1 cellular context compared by ENCODE assay signal in the genomic region with DNA sequence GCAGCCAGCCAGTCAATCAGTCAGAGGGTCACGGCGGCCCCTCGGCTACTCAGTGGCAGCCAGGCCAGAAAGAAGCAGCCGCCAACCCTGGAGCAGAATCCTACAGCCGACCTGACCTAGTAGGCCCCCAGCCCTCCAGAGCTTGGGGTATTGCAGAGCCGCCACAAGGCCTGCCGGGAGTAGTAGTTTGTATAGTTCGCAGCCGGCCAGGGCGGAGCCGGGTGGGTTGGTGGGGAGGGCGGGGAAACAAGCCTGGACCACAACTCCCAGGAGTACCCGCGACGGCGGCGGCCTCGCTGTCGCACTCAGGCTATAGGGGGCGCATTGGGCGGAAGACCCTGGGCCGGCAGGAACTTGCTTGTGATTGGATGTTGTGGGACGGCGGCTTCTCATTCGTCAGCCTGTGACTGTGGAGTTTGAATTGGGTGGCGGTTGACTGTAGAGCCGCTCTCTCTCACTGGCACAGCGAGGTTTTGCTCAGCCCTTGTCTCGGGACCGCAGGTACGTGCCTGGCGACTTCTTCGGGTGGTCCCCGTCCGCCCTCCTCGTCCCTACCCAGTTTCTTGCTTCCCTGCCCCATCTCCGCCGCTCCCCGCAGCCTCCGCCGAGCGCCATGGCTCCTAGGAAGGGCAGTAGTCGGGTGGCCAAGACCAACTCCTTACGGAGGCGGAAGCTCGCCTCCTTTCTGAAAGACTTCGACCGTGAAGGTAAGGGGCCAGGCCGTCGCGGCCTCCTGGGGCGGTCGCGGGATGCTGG.
TF ChIP-seq lines count a peak whose summit lies in the region.

Gene CDCA8 (plus strand): TSS at position 439 of the 756 bp plus-strand sequence. CDS start 175 bp downstream, at position 614.

TF ChIP-seq in K562, 482 proteins besides CTCF, POLR2A, EP300 and RAD21 (continued from another document and continues in another):
- TF ChIP-seq, protein P1, sequence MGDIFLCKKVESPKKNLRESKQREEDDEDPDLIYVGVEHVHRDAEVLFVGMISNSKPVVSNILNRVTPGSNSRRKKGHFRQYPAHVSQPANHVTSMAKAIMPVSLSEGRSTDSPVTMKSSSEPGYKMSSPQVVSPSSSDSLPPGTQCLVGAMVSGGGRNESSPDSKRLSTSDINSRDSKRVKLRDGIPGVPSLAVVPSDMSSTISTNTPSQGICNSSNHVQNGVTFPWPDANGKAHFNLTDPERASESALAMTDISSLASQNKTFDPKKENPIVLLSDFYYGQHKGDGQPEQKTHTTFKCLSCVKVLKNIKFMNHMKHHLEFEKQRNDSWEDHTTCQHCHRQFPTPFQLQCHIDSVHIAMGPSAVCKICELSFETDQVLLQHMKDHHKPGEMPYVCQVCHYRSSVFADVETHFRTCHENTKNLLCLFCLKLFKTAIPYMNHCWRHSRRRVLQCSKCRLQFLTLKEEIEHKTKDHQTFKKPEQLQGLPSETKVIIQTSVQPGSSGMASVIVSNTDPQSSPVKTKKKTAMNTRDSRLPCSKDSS (IDR thresholded peaks at IDR 0.05; ENCODE audit: low read depth, partially characterized antibody): no peak
- TF ChIP-seq ZBED1 (IDR thresholded peaks at IDR 0.05): no peak
- no peak for TF ChIP-seq GTF2F1 (IDR thresholded peaks at IDR 0.05; ENCODE audit: low read depth, low read length)
- TF ChIP-seq CXXC5 (CRISPR knock-in tag; IDR thresholded peaks at IDR 0.05): peak; percentile 76
- no peak for TF ChIP-seq HDAC6 (IDR thresholded peaks at IDR 0.05; ENCODE audit: low read depth, low read length)
- no peak for TF ChIP-seq HDGF (IDR thresholded peaks at IDR 0.05)
- no peak for TF ChIP-seq YBX1 (IDR thresholded peaks at IDR 0.05)
- peak; percentile 79 for TF ChIP-seq PHF20 (IDR thresholded peaks at IDR 0.05; ENCODE audit: partially characterized antibody)
- TF ChIP-seq ZNF57 (CRISPR knock-in tag; IDR thresholded peaks at IDR 0.05): no peak
- no peak for TF ChIP-seq KDM1A (IDR thresholded peaks at IDR 0.05)
- TF ChIP-seq, protein P2, sequence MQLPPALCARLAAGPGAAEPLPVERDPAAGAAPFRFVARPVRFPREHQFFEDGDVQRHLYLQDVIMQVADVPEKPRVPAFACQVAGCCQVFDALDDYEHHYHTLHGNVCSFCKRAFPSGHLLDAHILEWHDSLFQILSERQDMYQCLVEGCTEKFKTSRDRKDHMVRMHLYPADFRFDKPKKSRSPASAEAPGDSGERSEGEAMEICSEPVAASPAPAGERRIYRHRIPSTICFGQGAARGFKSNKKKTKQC (CRISPR knock-in tag; IDR thresholded peaks at IDR 0.05): no peak; the same call in 1 of the 2 replicates
- no peak for TF ChIP-seq ZNF830 (CRISPR knock-in tag; IDR thresholded peaks at IDR 0.05)
- TF ChIP-seq, protein P3, sequence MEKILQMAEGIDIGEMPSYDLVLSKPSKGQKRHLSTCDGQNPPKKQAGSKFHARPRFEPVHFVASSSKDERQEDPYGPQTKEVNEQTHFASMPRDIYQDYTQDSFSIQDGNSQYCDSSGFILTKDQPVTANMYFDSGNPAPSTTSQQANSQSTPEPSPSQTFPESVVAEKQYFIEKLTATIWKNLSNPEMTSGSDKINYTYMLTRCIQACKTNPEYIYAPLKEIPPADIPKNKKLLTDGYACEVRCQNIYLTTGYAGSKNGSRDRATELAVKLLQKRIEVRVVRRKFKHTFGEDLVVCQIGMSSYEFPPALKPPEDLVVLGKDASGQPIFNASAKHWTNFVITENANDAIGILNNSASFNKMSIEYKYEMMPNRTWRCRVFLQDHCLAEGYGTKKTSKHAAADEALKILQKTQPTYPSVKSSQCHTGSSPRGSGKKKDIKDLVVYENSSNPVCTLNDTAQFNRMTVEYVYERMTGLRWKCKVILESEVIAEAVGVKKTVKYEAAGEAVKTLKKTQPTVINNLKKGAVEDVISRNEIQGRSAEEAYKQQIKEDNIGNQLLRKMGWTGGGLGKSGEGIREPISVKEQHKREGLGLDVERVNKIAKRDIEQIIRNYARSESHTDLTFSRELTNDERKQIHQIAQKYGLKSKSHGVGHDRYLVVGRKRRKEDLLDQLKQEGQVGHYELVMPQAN (IDR thresholded peaks at IDR 0.05; ENCODE audit: borderline replicate concordance): peak; percentile 98
- TF ChIP-seq ZSCAN29 (IDR thresholded peaks at IDR 0.05): no peak
- no peak for TF ChIP-seq ZKSCAN8 (CRISPR knock-in tag; IDR thresholded peaks at IDR 0.05)
- TF ChIP-seq, protein P4, sequence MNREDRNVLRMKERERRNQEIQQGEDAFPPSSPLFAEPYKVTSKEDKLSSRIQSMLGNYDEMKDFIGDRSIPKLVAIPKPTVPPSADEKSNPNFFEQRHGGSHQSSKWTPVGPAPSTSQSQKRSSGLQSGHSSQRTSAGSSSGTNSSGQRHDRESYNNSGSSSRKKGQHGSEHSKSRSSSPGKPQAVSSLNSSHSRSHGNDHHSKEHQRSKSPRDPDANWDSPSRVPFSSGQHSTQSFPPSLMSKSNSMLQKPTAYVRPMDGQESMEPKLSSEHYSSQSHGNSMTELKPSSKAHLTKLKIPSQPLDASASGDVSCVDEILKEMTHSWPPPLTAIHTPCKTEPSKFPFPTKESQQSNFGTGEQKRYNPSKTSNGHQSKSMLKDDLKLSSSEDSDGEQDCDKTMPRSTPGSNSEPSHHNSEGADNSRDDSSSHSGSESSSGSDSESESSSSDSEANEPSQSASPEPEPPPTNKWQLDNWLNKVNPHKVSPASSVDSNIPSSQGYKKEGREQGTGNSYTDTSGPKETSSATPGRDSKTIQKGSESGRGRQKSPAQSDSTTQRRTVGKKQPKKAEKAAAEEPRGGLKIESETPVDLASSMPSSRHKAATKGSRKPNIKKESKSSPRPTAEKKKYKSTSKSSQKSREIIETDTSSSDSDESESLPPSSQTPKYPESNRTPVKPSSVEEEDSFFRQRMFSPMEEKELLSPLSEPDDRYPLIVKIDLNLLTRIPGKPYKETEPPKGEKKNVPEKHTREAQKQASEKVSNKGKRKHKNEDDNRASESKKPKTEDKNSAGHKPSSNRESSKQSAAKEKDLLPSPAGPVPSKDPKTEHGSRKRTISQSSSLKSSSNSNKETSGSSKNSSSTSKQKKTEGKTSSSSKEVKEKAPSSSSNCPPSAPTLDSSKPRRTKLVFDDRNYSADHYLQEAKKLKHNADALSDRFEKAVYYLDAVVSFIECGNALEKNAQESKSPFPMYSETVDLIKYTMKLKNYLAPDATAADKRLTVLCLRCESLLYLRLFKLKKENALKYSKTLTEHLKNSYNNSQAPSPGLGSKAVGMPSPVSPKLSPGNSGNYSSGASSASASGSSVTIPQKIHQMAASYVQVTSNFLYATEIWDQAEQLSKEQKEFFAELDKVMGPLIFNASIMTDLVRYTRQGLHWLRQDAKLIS (CRISPR knock-in tag; IDR thresholded peaks at IDR 0.05): peak; percentile 46; the same call in 1 of the 2 replicates
- TF ChIP-seq MITF (IDR thresholded peaks at IDR 0.05): no peak
- TF ChIP-seq MAZ (CRISPR knock-in tag; conservative IDR thresholded peaks at IDR 0.05 in 1 of 2, IDR thresholded peaks at IDR 0.05 in 1 of 2): peak; percentile 49 to 66
- no peak for TF ChIP-seq FOXJ2 (tag; IDR thresholded peaks at IDR 0.05)
- peak; percentile 98 for TF ChIP-seq HCFC1 (IDR thresholded peaks at IDR 0.05; ENCODE audit: low read depth, low read length)
- TF ChIP-seq YY1 (IDR thresholded peaks at IDR 0.05; ENCODE audit: borderline replicate concordance in 1 of 3, control insufficient read depth in 1 of 3, extremely low read depth in 1 of 3, insufficient read depth in 3 of 3, insufficient read length in 1 of 3, insufficient replicate concordance in 2 of 3, low read depth in 1 of 3, low read length in 2 of 3): peak in 2 of 3 experiments; percentile 66 to 78
- no peak for TF ChIP-seq ZNF586 (CRISPR knock-in tag; conservative IDR thresholded peaks at IDR 0.05)
- TF ChIP-seq FOXM1 (IDR thresholded peaks at IDR 0.05; ENCODE audit: low read depth): peak; percentile 98
- peak; percentile 95; the same call in 1 of the 2 replicates for TF ChIP-seq FOXM1 (CRISPR knock-in tag; IDR thresholded peaks at IDR 0.05; ENCODE audit: low read depth)
- TF ChIP-seq ZFPM2 (CRISPR knock-in tag; IDR thresholded peaks at IDR 0.05): no peak
- TF ChIP-seq TAF1 (IDR thresholded peaks at IDR 0.05; ENCODE audit: control insufficient read depth, extremely low read depth, insufficient read depth, low read length, severe bottlenecking): peak; percentile 79
- peak; percentile 69; the same call in 1 of the 2 replicates for TF ChIP-seq ZNF766 (CRISPR knock-in tag; conservative IDR thresholded peaks at IDR 0.05)
- TF ChIP-seq SMAD1 (IDR thresholded peaks at IDR 0.05; ENCODE audit: low read depth, low read length, partially characterized antibody): peak; percentile 62
- no peak; the same call in 1 of the 2 replicates for TF ChIP-seq NR1H2 (CRISPR knock-in tag; IDR thresholded peaks at IDR 0.05)
- no peak for TF ChIP-seq HMG20A (CRISPR knock-in tag; conservative IDR thresholded peaks at IDR 0.05)
- no peak for TF ChIP-seq OTX1 (CRISPR knock-in tag; IDR thresholded peaks at IDR 0.05)
- no peak for TF ChIP-seq NCOA2 (IDR thresholded peaks at IDR 0.05; ENCODE audit: partially characterized antibody in 2 of 2)
- 0 out of 2 replicates have a peak, but pooled peaks have one; percentile 48 for TF ChIP-seq EHMT2 (IDR thresholded peaks at IDR 0.05)
- peak; percentile 68 for TF ChIP-seq BRD9 (IDR thresholded peaks at IDR 0.05; ENCODE audit: low read depth, partially characterized antibody)
- TF ChIP-seq HNRNPLL (IDR thresholded peaks at IDR 0.05; ENCODE audit: low read depth, low read length, poor library complexity, severe bottlenecking): peak; percentile 60
- TF ChIP-seq TBP (optimal IDR thresholded peaks at IDR 0.05; ENCODE audit: low read depth, low read length): peak; percentile 90
- no peak for TF ChIP-seq NUFIP1 (IDR thresholded peaks at IDR 0.05; ENCODE audit: partially characterized antibody)
- TF ChIP-seq GATAD2B (IDR thresholded peaks at IDR 0.05; ENCODE audit: borderline replicate concordance): no peak; the same call in 1 of the 2 replicates
- peak; percentile 90 for TF ChIP-seq E2F5 (CRISPR knock-in tag; IDR thresholded peaks at IDR 0.05)
- TF ChIP-seq ZNF174 (CRISPR knock-in tag; IDR thresholded peaks at IDR 0.05): no peak
- TF ChIP-seq ZNF212 (CRISPR knock-in tag; IDR thresholded peaks at IDR 0.05): no peak
- TF ChIP-seq ZNF324 (CRISPR knock-in tag; IDR thresholded peaks at IDR 0.05): no peak
- peak; percentile 55; the same call in 1 of the 2 replicates for TF ChIP-seq KAT7 (CRISPR knock-in tag; IDR thresholded peaks at IDR 0.05; ENCODE audit: borderline replicate concordance)
- TF ChIP-seq KDM5B (IDR thresholded peaks at IDR 0.05; ENCODE audit: insufficient replicate concordance, low read depth, low read length): peak; percentile 89
- no peak for TF ChIP-seq XRCC3 (IDR thresholded peaks at IDR 0.05)
- no peak for TF ChIP-seq BRCA1 (IDR thresholded peaks at IDR 0.05)
- no peak for TF ChIP-seq BRCA1 (CRISPR knock-in tag; IDR thresholded peaks at IDR 0.05)
- TF ChIP-seq TGIF2 (CRISPR knock-in tag; IDR thresholded peaks at IDR 0.05): no peak
- TF ChIP-seq ZNF263 (CRISPR knock-in tag; IDR thresholded peaks at IDR 0.05; ENCODE audit: borderline replicate concordance): peak; percentile 9; the same call in 1 of the 2 replicates
- TF ChIP-seq RBM14 (IDR thresholded peaks at IDR 0.05; ENCODE audit: borderline replicate concordance, insufficient read depth, low read depth, low read length): no peak
- TF ChIP-seq HLTF (IDR thresholded peaks at IDR 0.05): no peak
- no peak for TF ChIP-seq CCAR2 (IDR thresholded peaks at IDR 0.05; ENCODE audit: low read depth, low read length)
- peak; percentile 88 for TF ChIP-seq POLR2AphosphoS5 (IDR thresholded peaks at IDR 0.05; ENCODE audit: control insufficient read depth, insufficient read depth, low read depth, low read length)
- 0 out of 2 replicates have a peak, but pooled peaks have one; percentile 62 for TF ChIP-seq ATF6 (CRISPR knock-in tag; IDR thresholded peaks at IDR 0.05)
- no peak; the same call in 1 of the 2 replicates for TF ChIP-seq SMAD4 (CRISPR knock-in tag; conservative IDR thresholded peaks at IDR 0.05)
- no peak for TF ChIP-seq MTF1 (CRISPR knock-in tag; IDR thresholded peaks at IDR 0.05; ENCODE audit: borderline replicate concordance)
- no peak for TF ChIP-seq HMGXB4 (CRISPR knock-in tag; IDR thresholded peaks at IDR 0.05)
